Comparison of ENCODE assay signal across 9 cellular contexts in the genomic region with DNA sequence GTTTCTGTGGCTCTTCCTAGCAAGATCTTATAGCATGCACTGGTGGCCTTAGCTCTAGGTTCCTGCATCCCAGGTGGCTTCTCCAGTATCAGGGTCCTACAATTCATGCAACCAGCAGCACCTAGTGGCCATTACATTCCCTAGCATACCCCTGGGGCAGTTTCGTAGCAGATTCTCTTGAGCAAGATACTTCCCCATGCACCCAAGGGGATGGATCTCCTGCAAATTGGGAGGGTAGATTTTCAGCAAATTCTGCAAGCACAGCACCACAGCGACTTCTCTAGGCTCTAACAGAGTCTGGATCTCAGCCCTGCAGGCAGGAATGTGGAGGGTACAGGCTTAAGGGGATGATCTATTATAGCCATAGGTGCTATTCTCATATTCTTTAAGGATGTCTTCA. TPM values are rescaled to one million over a fixed set of nuclear protein-coding genes. Genes with fewer than 3 reads are reported as not detected.
A peak's percentile ranks its signal among the peaks of the same experiment; 100 is the strongest.
DNase-seq lines count a peak whose midpoint lies in the region; ATAC-seq, FAIRE-seq and TF ChIP-seq lines count a peak whose summit lies in the region.
"Had no signal": no experiment of that assay in that cellular context is flagged by ENCODE, and none has a peak within 500 bp of the region (broad histone marks: within the 10 kb centered on the region; RNA-seq: fewer than 3 reads in every experiment).

No MANE protein-coding gene starts in this region.

- intact Hi-C loops in mammary epithelial cell (cut with micrococcal nuclease) (no loop called here), pancreas (cut with DNase I) (no loop called here), head of caudate nucleus (cut with DNase I) (no loop called here)

- H3K27me3 ChIP-seq in mammary epithelial cell (ENCODE audit: insufficient read depth, low read length) (no peaks in the 10 kb centered on the region), pancreas (no peaks in the 10 kb centered on the region)

- dilution Hi-C loops in mammary epithelial cell (cut with HindIII; ENCODE audit: low sequenced_read_pairs): no loop called here

- no peak overlapping the region for H2AFZ ChIP-seq in mammary epithelial cell (ENCODE audit: low read depth, low read length)

- H3K4me1 ChIP-seq in mammary epithelial cell (ENCODE audit: insufficient read depth, low read length) (no peaks in the 10 kb centered on the region), pancreas (no peaks in the 10 kb centered on the region)

- H3K9ac ChIP-seq in mammary epithelial cell (ENCODE audit: insufficient read depth, low read length): no peak overlapping the region

- ATAC-seq in GM19438 (IDR thresholded peaks at IDR 0.05; ENCODE audit: low read depth, unreplicated experiment) (peak; percentile 83), pancreas (peak; percentile 77 to 98 (median 87))
- ATAC-seq: naive thymus-derived CD4-positive, alpha-beta T cell had no signal

- H3K9me3 ChIP-seq in mammary epithelial cell (replicated peaks; ENCODE audit: insufficient read depth, low read length) (no peaks in the 10 kb centered on the region), pancreas (no peaks in the 10 kb centered on the region)

- WGBS in mammary epithelial cell (ENCODE audit: low coverage, missing lambda C conversion rate): 100% methylated on average over 2 of the region's 2 CpGs
- 37 to 63% methylated on average over 2 of the region's 2 CpGs for WGBS in pancreas, 2 donors

- H3K27ac ChIP-seq in mammary epithelial cell (ENCODE audit: insufficient read depth, low read depth, low read length) (no peak overlapping the region), pancreas (no peak overlapping the region)

- no peaks in the 10 kb centered on the region for H3K79me2 ChIP-seq in mammary epithelial cell (ENCODE audit: insufficient read depth, low read length)

- CTCF ChIA-PET in mammary epithelial cell (lab: Charles Lee; ENCODE audit: low non-redundant PET): interaction anchor here (0.5 to 0.6 kb wide), 3 partner anchors 52 to 631 kb away, joined by 3 to 8 read pairs (median 4); no protein-coding TSS in a partner anchor

- H3K4me3 ChIP-seq in LNCaP clone FGC (ENCODE audit: low read depth, low read length) (no peak overlapping the region), mammary epithelial cell (replicated peaks in 1 of 3; ENCODE audit: insufficient read depth in 1 of 3, low read depth in 2 of 3, low read length in 3 of 3) (no peak overlapping the region), pancreas (no peak overlapping the region)

- DNase-seq in EH (ENCODE audit: low read depth) (peak; percentile 43), LNCaP clone FGC (ENCODE audit: low read depth) (no peak), mammary epithelial cell (peak; percentile 46), pancreas (peak in 1 of 6 donors; percentile 42), head of caudate nucleus (no peak), amniotic stem cell (lab: John Stamatoyannopoulos, UW) (no peak), HTR-8/SVneo (ENCODE audit: insufficient read length, low spot score) (no peak)

- H4K20me1 ChIP-seq in mammary epithelial cell (ENCODE audit: insufficient read depth, low read length): no peaks in the 10 kb centered on the region

- peak; percentile 52 for TF ChIP-seq CTCF in LNCaP clone FGC (IDR thresholded peaks at IDR 0.05; ENCODE audit: control insufficient read depth, extremely low read depth, insufficient read depth)
- TF ChIP-seq CTCF in mammary epithelial cell (conservative IDR thresholded peaks at IDR 0.05 in 1 of 2, IDR thresholded peaks at IDR 0.05 in 1 of 2; ENCODE audit: extremely low read depth in 1 of 2, insufficient read depth in 1 of 2, low read depth in 1 of 2, low read length in 2 of 2): peak; percentile 56 to 72
- peak in 3 of 4 donors; percentile 31 to 43 (median 38) for TF ChIP-seq CTCF in pancreas (IDR thresholded peaks at IDR 0.05)

- in situ Hi-C loops in mammary epithelial cell (cut with MboI; ENCODE audit: low sequenced_read_pairs in 2 of 2): no loop called here

- no TSS peak for BruUV-seq in mammary epithelial cell (replicated peaks; lab: Mats Ljungman, UMichigan)

- H3K4me2 ChIP-seq in mammary epithelial cell (ENCODE audit: insufficient read depth, low read depth, low read length): no peak overlapping the region

- H3K36me3 ChIP-seq in mammary epithelial cell (ENCODE audit: insufficient read depth, low read length) (no peaks in the 10 kb centered on the region), pancreas (no peaks in the 10 kb centered on the region)

- FAIRE-seq in pancreas (lab: Jason Lieb, UNC) (no peak), HTR-8/SVneo (lab: Jason Lieb, UNC) (no peak)

RNA-seq across cellular contexts. Expression of a gene that starts 13.1 kb away (rescaled TPM):
- under 1 TPM in 1 of 2 donors, not detected in 1; 0.17 TPM for total RNA-seq in mammary epithelial cell
- polyA plus RNA-seq in mammary epithelial cell: 0.08 TPM
- not detected for polyA minus RNA-seq in mammary epithelial cell
- total RNA-seq in pancreas: 1 to 10 TPM in 1 of 6 donors, under 1 TPM in 5; 0.28 to 1.0 (median 0.49) TPM
- under 1 TPM; 0.23 to 0.33 TPM for polyA plus RNA-seq in pancreas

RNA-seq across cellular contexts. Expression of a gene that starts 44.0 kb away (rescaled TPM):
- total RNA-seq in mammary epithelial cell: 10 to 100 TPM; 16.3 to 19.8 TPM
- polyA plus RNA-seq in mammary epithelial cell: 8.9 TPM
- polyA minus RNA-seq in mammary epithelial cell: 11.2 TPM
- 1 to 10 TPM; 1.2 to 4.2 (median 2.7) TPM for total RNA-seq in pancreas
- polyA plus RNA-seq in pancreas: 1 to 10 TPM; 2.1 to 5.2 TPM

Comparison
In these comparisons a context has a peak if more than half of its experiments do, and no peak if none do; other contexts are left out.
1. DNase-seq: peak in EH (single experiment) and mammary epithelial cell (single experiment); none in LNCaP clone FGC (single experiment), head of caudate nucleus (0 of 42), amniotic stem cell (single experiment) and HTR-8/SVneo (single experiment).
2. Peak in every context shown above with its lines, with median percentiles within 50 percentile points of each other: CTCF ChIP-seq.